In the genomic region with DNA sequence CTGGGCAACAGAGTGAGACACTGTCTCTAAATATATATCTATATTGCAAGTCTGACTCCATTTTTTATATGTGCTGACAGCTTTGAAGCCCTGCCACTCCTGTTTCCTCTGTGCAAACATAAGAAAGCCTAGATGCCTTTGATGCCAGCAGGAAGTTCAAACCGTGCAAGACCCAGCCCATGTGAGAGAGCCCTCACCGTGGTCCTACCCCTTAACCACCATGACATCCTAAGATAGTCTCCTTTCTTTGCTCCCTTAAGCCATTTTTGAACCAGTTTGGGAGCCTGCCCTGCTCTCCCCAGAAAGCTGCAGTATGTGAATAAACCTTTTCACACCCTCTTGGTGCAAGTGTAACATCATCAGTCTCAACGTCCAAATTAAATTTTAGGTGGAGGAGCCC, we compare ENCODE assay signal across 24 cellular contexts. TPM values are rescaled to one million over a fixed set of nuclear protein-coding genes. Genes with fewer than 3 reads are reported as not detected.
DNase-seq lines count a peak whose midpoint lies in the region; ATAC-seq, FAIRE-seq and TF ChIP-seq lines count a peak whose summit lies in the region.
"Had no signal": no experiment of that assay in that cellular context is flagged by ENCODE, and none has a peak within 500 bp of the region (broad histone marks: within the 10 kb centered on the region; RNA-seq: fewer than 3 reads in every experiment).

No MANE protein-coding gene starts in this region.

- H3K27ac ChIP-seq in HepG2 (ENCODE audit: extremely low read length, insufficient read depth, low read length) (no peak overlapping the region), right lobe of liver (no peak overlapping the region), thymus (ENCODE audit: low read depth) (peak overlapping the region; percentile 81), gastroesophageal sphincter (no peak overlapping the region)
- H3K27ac ChIP-seq: neural progenitor cell, RWPE1, upper lobe of left lung had no signal

- no TSS peak for BruUV-seq in HepG2 (replicated peaks; lab: Mats Ljungman, UMichigan)

- no peak overlapping the region for H3K9ac ChIP-seq in HepG2 (ENCODE audit: insufficient read depth, low read depth, low read length)
- H3K9ac ChIP-seq: neural progenitor cell had no signal

- in situ Hi-C loops in HepG2 (cut with HindIII; ENCODE audit: extremely low pct_ligation_motif_present, low pct_unique_long_range_greater_than_20kb) = no loop called here

- POLR2A ChIA-PET in HepG2 (lab: Yijun Ruan, JAX) = no interaction called here

- H3K36me3 ChIP-seq in HepG2 (replicated peaks in 1 of 2; ENCODE audit: control insufficient read depth in 1 of 2, insufficient read depth in 2 of 2, low read length in 2 of 2) (no peaks in the 10 kb centered on the region), right lobe of liver (no peaks in the 10 kb centered on the region), thymus (ENCODE audit: control insufficient read depth, insufficient read depth) (no peaks in the 10 kb centered on the region), gastroesophageal sphincter (no peaks in the 10 kb centered on the region)
- H3K36me3 ChIP-seq: neural progenitor cell, upper lobe of left lung had no signal

- H2AFZ ChIP-seq in HepG2 (ENCODE audit: low read length) = no peak overlapping the region
- H2AFZ ChIP-seq: neural progenitor cell had no signal

- no peak for TF ChIP-seq EP300 in HepG2 (IDR thresholded peaks at IDR 0.05; ENCODE audit: low read depth in 2 of 2, low read length in 2 of 2)
- no peak for TF ChIP-seq EP300 in HepG2 (CRISPR knock-in tag; IDR thresholded peaks at IDR 0.05; ENCODE audit: borderline replicate concordance)
- TF ChIP-seq EP300 in gastroesophageal sphincter (IDR thresholded peaks at IDR 0.05) = no peak

- no peaks in the 10 kb centered on the region for H3K36me3 Mint-ChIP-seq in T-helper 17 cell (ENCODE audit: low read depth)
- H3K36me3 Mint-ChIP-seq: neural progenitor cell had no signal

- H3K4me1 ChIP-seq in HepG2 (ENCODE audit: insufficient read depth, low read length) = peaks cover 44% of the 10 kb centered on the region
- no peaks in the 10 kb centered on the region for H3K4me1 ChIP-seq in right lobe of liver
- H3K4me1 ChIP-seq in thymus (ENCODE audit: control insufficient read depth, insufficient read depth, low read length) = peaks cover 22% of the 10 kb centered on the region
- peaks cover 0 to 17% (median 0%) of the 10 kb centered on the region in 3 donors for H3K4me1 ChIP-seq in gastroesophageal sphincter

- intact Hi-C loops in HepG2 (cut with micrococcal nuclease; ENCODE audit: unreplicated experiment) = no loop called here
- intact Hi-C loops in right lobe of liver (cut with DNase I) = loop anchor here in 1 of 2 donors (10.0 kb wide), 1 partner anchor 100 kb away; no protein-coding TSS in a partner anchor

- FAIRE-seq in HepG2 (lab: Jason Lieb, UNC) = no peak
- FAIRE-seq: A204.1, D721Med had no signal

- CTCF ChIA-PET in HepG2 (lab: Yijun Ruan, JAX; ENCODE audit: low intra/inter-chr PET ratio, low total read pairs) = no interaction called here

- H3K27me3 Mint-ChIP-seq in T-helper 17 cell = no peaks in the 10 kb centered on the region
- H3K27me3 Mint-ChIP-seq: activated T-helper 17 cell treated with anti-CD3 and anti-CD28 coated beads, Interleukin-2, amount 50 U/mL, for 72 hours had no signal

- no peak overlapping the region for H3K27ac Mint-ChIP-seq in T-helper 17 cell
- H3K27ac Mint-ChIP-seq: activated T-helper 17 cell treated with anti-CD3 and anti-CD28 coated beads, Interleukin-2, amount 50 U/mL, for 72 hours; neural progenitor cell had no signal

- H3K4me3 ChIP-seq in HepG2 (replicated peaks in 1 of 3; ENCODE audit: insufficient read depth in 1 of 3, low read depth in 2 of 3, low read length in 3 of 3) = no peak overlapping the region
- no peak overlapping the region for H3K4me3 ChIP-seq in right lobe of liver
- H3K4me3 ChIP-seq in thymus (ENCODE audit: low read length) = no peak overlapping the region
- H3K4me3 ChIP-seq in gastroesophageal sphincter = no peak overlapping the region
- H3K4me3 ChIP-seq: lung, neural progenitor cell, upper lobe of left lung had no signal

- H3K27me3 ChIP-seq in HepG2 (ENCODE audit: control insufficient read depth in 1 of 2, insufficient read depth in 2 of 2, low read length in 2 of 2) (peaks cover 2 to 13% of the 10 kb centered on the region in 2 experiments; a peak in 2 of 5 replicates), right lobe of liver (no peaks in the 10 kb centered on the region), thymus (ENCODE audit: control insufficient read depth, insufficient read depth) (no peaks in the 10 kb centered on the region), gastroesophageal sphincter (no peaks in the 10 kb centered on the region)
- H3K27me3 ChIP-seq: upper lobe of left lung had no signal

- no peak for TF ChIP-seq RAD21 in HepG2 (CRISPR knock-in tag; IDR thresholded peaks at IDR 0.05)

- H3K4me1 Mint-ChIP-seq in T-helper 17 cell = peaks cover 19% of the 10 kb centered on the region

- TF ChIP-seq CTCF in HepG2 (CRISPR knock-in tag; IDR thresholded peaks at IDR 0.05) (no peak), right lobe of liver (IDR thresholded peaks at IDR 0.05) (no peak), gastroesophageal sphincter (IDR thresholded peaks at IDR 0.05) (no peak)

- TF ChIP-seq POLR2A in HepG2 (IDR thresholded peaks at IDR 0.05; ENCODE audit: insufficient read depth in 1 of 2, low read depth in 2 of 2, low read length in 2 of 2) = no peak
- TF ChIP-seq POLR2A in right lobe of liver (IDR thresholded peaks at IDR 0.05) = no peak
- no peak for TF ChIP-seq POLR2A in gastroesophageal sphincter (IDR thresholded peaks at IDR 0.05)

- WGBS in HepG2 (ENCODE audit: low lambda C conversion rate) = 0% methylated on average over 3 of the region's 3 CpGs
- 16% methylated on average over 3 of the region's 3 CpGs for WGBS in right lobe of liver (ENCODE audit: insufficient coverage, low coverage, low lambda C conversion rate, missing lambda C conversion rate)
- 25% methylated on average over 3 of the region's 3 CpGs for WGBS in thymus
- 54 to 88% methylated on average over 2 of the region's 3 CpGs for WGBS in gastroesophageal sphincter (ENCODE audit: low coverage in 1 of 2), 2 donors

- no peaks in the 10 kb centered on the region for H3K9me3 ChIP-seq in HepG2 (ENCODE audit: low read length)
- H3K9me3 ChIP-seq in right lobe of liver = no peaks in the 10 kb centered on the region
- no peaks in the 10 kb centered on the region for H3K9me3 ChIP-seq in T-helper 17 cell (ENCODE audit: control insufficient read depth, low read length, poor library complexity, severe bottlenecking)
- H3K9me3 ChIP-seq in thymus (ENCODE audit: control insufficient read depth) = no peaks in the 10 kb centered on the region
- H3K9me3 ChIP-seq in gastroesophageal sphincter = no peaks in the 10 kb centered on the region
- H3K9me3 ChIP-seq: upper lobe of left lung had no signal

- H3K4me3 Mint-ChIP-seq in T-helper 17 cell = no peak overlapping the region
- H3K4me3 Mint-ChIP-seq: activated T-helper 17 cell treated with anti-CD3 and anti-CD28 coated beads, Interleukin-2, amount 50 U/mL, for 72 hours; neural progenitor cell had no signal

- no peak overlapping the region for H3K4me2 ChIP-seq in HepG2 (ENCODE audit: low read depth, low read length)
- H3K4me2 ChIP-seq: neural progenitor cell had no signal

- no peaks in the 10 kb centered on the region for H4K20me1 ChIP-seq in HepG2 (ENCODE audit: insufficient read depth, low read length)

- peak; percentile 24 for DNase-seq in activated CD4-positive, alpha-beta T cell treated with anti-CD3 and anti-CD28 coated beads for 1 hour
- no peak for DNase-seq in activated CD4-positive, alpha-beta T cell treated with anti-CD3 and anti-CD28 coated beads, Interleukin-2, amount 50 U/mL, for 48 hours
- no peak for DNase-seq in HepG2 (ENCODE audit: low spot score)
- no peak for DNase-seq in right lobe of liver
- DNase-seq in T-helper 17 cell = no peak
- DNase-seq in 8988T = no peak
- DNase-seq: amniotic stem cell; cortex of kidney; glutamatergic neuron; GOT3; kidney glomerular epithelial cell; NCI-H1105; NCI-H2081; stimulated activated CD8-positive, alpha-beta memory T cell treated with anti-CD3 and anti-CD28 coated beads, Interleukin-4, amount 100 ng/mL, for 48 hours; upper lobe of left lung had no signal

- no peak for ATAC-seq in HepG2
- no peak for ATAC-seq in right lobe of liver
- peak; percentile 19 for ATAC-seq in T-helper 17 cell
- no peak for ATAC-seq in gastroesophageal sphincter
- ATAC-seq: activated T-helper 17 cell treated with anti-CD3 and anti-CD28 coated beads, Interleukin-2, amount 50 U/mL, for 72 hours; SK-N-SH treated with all-trans-retinoic acid at 6 μM for 48 hours had no signal

- peaks cover 7% of the 10 kb centered on the region for H3K79me2 ChIP-seq in HepG2 (ENCODE audit: insufficient read depth, low read length)

RNA-seq across cellular contexts. Expression of a gene that starts 3.7 kb away (rescaled TPM):
- total RNA-seq in HepG2 (2016; rRNA removed; fragmentation: Illumina TruSeq; extraction: Trizol) (7.7 and 8.4 TPM in 2 replicates), right lobe of liver (10 to 100 TPM; 10.8 to 25.3 (median 15.1) TPM), T-helper 17 cell (1 to 10 TPM; 7.9 to 8.7 TPM), gastroesophageal sphincter (10 to 100 TPM; 10.2 to 39.2 (median 32.9) TPM)
- 1.2 and 1.3 TPM in 2 replicates for total RNA-seq in HepG2 (2016; cell fraction: cytosol; rRNA removed; fragmentation: Illumina TruSeq; extraction: Trizol; ENCODE audit: low read depth)
- 7.4 and 8.9 TPM in 2 replicates for total RNA-seq in HepG2 (2016; cell fraction: insoluble cytoplasmic fraction; rRNA removed; fragmentation: Illumina TruSeq; extraction: Trizol)
- 4.5 and 4.8 TPM in 2 replicates for total RNA-seq in HepG2 (2016; cell fraction: membrane; rRNA removed; fragmentation: Illumina TruSeq; extraction: Trizol)
- total RNA-seq in HepG2 (2016; cell fraction: nucleus; rRNA removed; fragmentation: Illumina TruSeq; extraction: Trizol) = 8.6 and 11.1 TPM in 2 replicates
- polyA plus RNA-seq in HepG2 (2011; rRNA removed) (7.0 and 8.4 TPM in 2 replicates), thymus (13.1 TPM)
- 3.4 and 7.4 TPM in 2 replicates for polyA plus RNA-seq in HepG2 (2011; cell fraction: cytosol; rRNA removed)
- 1.1 and 2.3 TPM in 2 replicates for polyA plus RNA-seq in HepG2 (2011; cell fraction: nucleus; rRNA removed)
- 17.3 and 18.3 TPM in 2 replicates for polyA plus RNA-seq in HepG2 (2012)
- 1.4 and 1.6 TPM in 2 replicates for polyA plus RNA-seq in HepG2 (2016; cell fraction: cytosol; fragmentation: Illumina TruSeq; extraction: Trizol; ENCODE audit: low read depth)
- polyA plus RNA-seq in HepG2 (2016; cell fraction: insoluble cytoplasmic fraction; fragmentation: Illumina TruSeq; extraction: Trizol; ENCODE audit: low read depth) = 11.5 and 12.4 TPM in 2 replicates
- 4.5 and 4.8 TPM in 2 replicates for polyA plus RNA-seq in HepG2 (2016; cell fraction: membrane; fragmentation: Illumina TruSeq; extraction: Trizol; ENCODE audit: low read depth)
- polyA plus RNA-seq in HepG2 (2016; cell fraction: nucleus; fragmentation: Illumina TruSeq; extraction: Trizol; ENCODE audit: insufficient read depth, low read depth) = 13.7 and 15.3 TPM in 2 replicates
- polyA minus RNA-seq in HepG2 (2011; rRNA and poly(A)+ RNA removed; ENCODE audit: low replicate concordance) = 0.37 and 2.1 TPM in 2 replicates
- 6.2 and 6.6 TPM in 2 replicates for polyA minus RNA-seq in HepG2 (2011; cell fraction: cytosol; rRNA and poly(A)+ RNA removed)
- polyA minus RNA-seq in HepG2 (2011; cell fraction: nucleus; rRNA and poly(A)+ RNA removed) = 4.6 and 6.7 TPM in 2 replicates
